In genomic region chr11:110050201-110050506, GRCh38 we compare ENCODE assay signal across 1 cellular context.
TF ChIP-seq lines count a peak whose summit lies in the region.

No MANE protein-coding gene starts in this region.

TF ChIP-seq in IMR-90, 13 proteins besides CTCF, POLR2A, EP300 and RAD21:
- TF ChIP-seq USF2 (IDR thresholded peaks at IDR 0.05; ENCODE audit: low read depth, low read length), result no peak
- no peak for TF ChIP-seq FOS (IDR thresholded peaks at IDR 0.05; ENCODE audit: low read depth, low read length)
- no peak for TF ChIP-seq MAZ (IDR thresholded peaks at IDR 0.05; ENCODE audit: borderline replicate concordance, low read depth, low read length)
- TF ChIP-seq CHD1 (IDR thresholded peaks at IDR 0.05; ENCODE audit: low read depth, low read length), result no peak
- no peak for TF ChIP-seq NFE2L2 (IDR thresholded peaks at IDR 0.05; ENCODE audit: low read depth, low read length)
- no peak for TF ChIP-seq ELK1 (IDR thresholded peaks at IDR 0.05; ENCODE audit: borderline replicate concordance, low read depth, low read length)
- no peak for TF ChIP-seq CEBPB (IDR thresholded peaks at IDR 0.05; ENCODE audit: low read depth, low read length)
- no peak for TF ChIP-seq RCOR1 (IDR thresholded peaks at IDR 0.05; ENCODE audit: insufficient replicate concordance, low read length)
- TF ChIP-seq MAFK (IDR thresholded peaks at IDR 0.05; ENCODE audit: low read depth, low read length), result no peak
- no peak for TF ChIP-seq MXI1 (IDR thresholded peaks at IDR 0.05; ENCODE audit: borderline replicate concordance, low read depth, low read length)
- TF ChIP-seq RFX5 (IDR thresholded peaks at IDR 0.05; ENCODE audit: low read depth, low read length), result no peak
- TF ChIP-seq SMC3 (IDR thresholded peaks at IDR 0.05; ENCODE audit: low read depth, low read length), result no peak
- TF ChIP-seq BHLHE40 (IDR thresholded peaks at IDR 0.05; ENCODE audit: low read depth, low read length), result no peak
